Comparison of ENCODE assay signal across 22 cellular contexts in the genomic region with DNA sequence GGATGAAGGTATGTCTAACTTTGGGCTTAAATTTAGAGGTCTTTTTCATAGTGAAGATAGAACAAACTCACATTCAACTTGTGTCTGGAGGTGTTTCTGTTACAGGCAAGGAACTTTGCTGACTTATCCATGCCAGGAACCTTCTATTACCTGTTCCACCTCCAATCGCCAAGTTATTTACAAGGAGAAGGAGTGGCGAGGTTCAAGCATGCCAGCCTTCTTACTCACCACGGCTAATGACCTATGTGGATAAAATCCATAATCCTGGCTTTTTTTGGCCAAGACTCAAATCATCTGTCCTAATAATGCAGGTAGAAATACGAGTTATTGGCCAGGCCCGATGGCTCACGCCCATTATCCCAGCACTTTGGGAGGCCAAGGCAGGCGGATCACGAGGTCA.
A peak's percentile ranks its signal among the peaks of the same experiment; 100 is the strongest.
DNase-seq lines count a peak whose midpoint lies in the region; ATAC-seq, FAIRE-seq and TF ChIP-seq lines count a peak whose summit lies in the region.
"Had no signal": no experiment of that assay in that cellular context is flagged by ENCODE, and none has a peak within 500 bp of the region (broad histone marks: within the 10 kb centered on the region; RNA-seq: fewer than 3 reads in every experiment).

No MANE protein-coding gene starts in this region.

- POLR2A ChIA-PET in PC-3 (lab: Charles Lee; ENCODE audit: unreplicated experiment) = no interaction called here

- no peaks in the 10 kb centered on the region for H3K4me1 ChIP-seq in PC-3 (ENCODE audit: insufficient read depth, low read length)
- H3K4me1 ChIP-seq in RWPE2 (ENCODE audit: insufficient read depth, poor library complexity, severe bottlenecking) = peaks cover 18% of the 10 kb centered on the region
- no peaks in the 10 kb centered on the region for H3K4me1 ChIP-seq in mucosa of descending colon (ENCODE audit: low read depth)
- no peaks in the 10 kb centered on the region for H3K4me1 ChIP-seq in lower lobe of right lung
- peaks cover 6% of the 10 kb centered on the region for H3K4me1 ChIP-seq in endodermal cell (ENCODE audit: control insufficient read depth, insufficient read depth, low read length)
- H3K4me1 ChIP-seq: BE2C had no signal

- H3K9ac ChIP-seq in PC-3 (ENCODE audit: low read length) = no peak overlapping the region
- no peak overlapping the region for H3K9ac ChIP-seq in endodermal cell (ENCODE audit: extremely low read depth, low read length, poor library complexity, severe bottlenecking)

- H3K36me3 ChIP-seq in PC-3 (ENCODE audit: low read depth, low read length) (no peaks in the 10 kb centered on the region), RWPE2 (ENCODE audit: low read depth) (no peaks in the 10 kb centered on the region), mucosa of descending colon (ENCODE audit: low read depth) (no peaks in the 10 kb centered on the region), lower lobe of right lung (no peaks in the 10 kb centered on the region), endodermal cell (ENCODE audit: control insufficient read depth, insufficient read depth, low read length) (no peaks in the 10 kb centered on the region)
- H3K36me3 ChIP-seq: BE2C had no signal

- no peak overlapping the region for H3K4me3 ChIP-seq in PC-3 (ENCODE audit: low read length)
- no peak overlapping the region for H3K4me3 ChIP-seq in RWPE2 (ENCODE audit: severe bottlenecking)
- H3K4me3 ChIP-seq in mucosa of descending colon = no peak overlapping the region
- no peak overlapping the region for H3K4me3 ChIP-seq in lower lobe of right lung
- H3K4me3 ChIP-seq in endodermal cell (ENCODE audit: low read length) = no peak overlapping the region

- no peaks in the 10 kb centered on the region for H3K27me3 Mint-ChIP-seq in endodermal cell (ENCODE audit: insufficient read depth)
- H3K27me3 Mint-ChIP-seq: CD4-positive, CD25-positive, alpha-beta regulatory T cell; CD8-positive, alpha-beta memory T cell had no signal

- H3K4me1 Mint-ChIP-seq in endodermal cell = peaks cover 15% of the 10 kb centered on the region
- H3K4me1 Mint-ChIP-seq: CD4-positive, CD25-positive, alpha-beta regulatory T cell; CD8-positive, alpha-beta memory T cell had no signal

- BruUV-seq in PC-3 (replicated peaks; lab: Mats Ljungman, UMichigan) = no TSS peak

- WGBS in endodermal cell (ENCODE audit: insufficient coverage in 1 of 2, insufficient read length in 1 of 2), 2 experiments = 93 to 98% methylated on average over 8 of the region's 8 CpGs

- FAIRE-seq in urothelium cell line (lab: Jason Lieb, UNC) = no peak
- FAIRE-seq: A204.1, D721Med, G401.6, GM12891 had no signal

- no peak overlapping the region for H2AFZ ChIP-seq in PC-3 (ENCODE audit: low read length)

- H3K27ac ChIP-seq in PC-3 (ENCODE audit: low read length) (no peak overlapping the region), RWPE2 (ENCODE audit: poor library complexity, severe bottlenecking) (peak overlapping the region; percentile 64), lower lobe of right lung (no peak overlapping the region), endodermal cell (ENCODE audit: low read depth, low read length) (no peak overlapping the region)
- H3K27ac ChIP-seq: HL-60 had no signal

- H3K4me3 Mint-ChIP-seq in endodermal cell = no peak overlapping the region
- H3K4me3 Mint-ChIP-seq: CD4-positive, CD25-positive, alpha-beta regulatory T cell; CD8-positive, alpha-beta memory T cell; HFFc6 had no signal

- no peaks in the 10 kb centered on the region for H3K9me2 ChIP-seq in PC-3 (replicated peaks; ENCODE audit: low read length)

- TF ChIP-seq CTCF in PC-3 (conservative IDR thresholded peaks at IDR 0.05; ENCODE audit: low read depth, low read length) (no peak), RWPE2 (IDR thresholded peaks at IDR 0.05; ENCODE audit: poor library complexity, severe bottlenecking) (no peak), mucosa of descending colon (IDR thresholded peaks at IDR 0.05) (no peak), lower lobe of right lung (IDR thresholded peaks at IDR 0.05) (no peak), endodermal cell (conservative IDR thresholded peaks at IDR 0.05) (no peak)

- H3K4me2 ChIP-seq in PC-3 (ENCODE audit: low read length) = no peak overlapping the region

- 0 out of 2 replicates have a peak, but pooled peaks cover 3% of the 10 kb centered on the region for H3K27me3 ChIP-seq in PC-3 (ENCODE audit: low read length)
- H3K27me3 ChIP-seq in RWPE2 (ENCODE audit: insufficient read depth, poor library complexity, severe bottlenecking) = no peaks in the 10 kb centered on the region
- no peaks in the 10 kb centered on the region for H3K27me3 ChIP-seq in lower lobe of right lung (ENCODE audit: low read depth)
- H3K27me3 ChIP-seq in endodermal cell (ENCODE audit: control insufficient read depth, insufficient read depth, low read length, poor library complexity, severe bottlenecking) = peaks cover 5% of the 10 kb centered on the region
- H3K27me3 ChIP-seq: BE2C had no signal

- CTCF ChIA-PET in PC-3 (lab: Charles Lee) = no interaction called here

- H3K9me3 ChIP-seq in PC-3 (ENCODE audit: low read length) (peaks cover 4% of the 10 kb centered on the region; the same call in 1 of the 2 replicates), RWPE2 (ENCODE audit: severe bottlenecking) (no peaks in the 10 kb centered on the region), mucosa of descending colon (no peaks in the 10 kb centered on the region), lower lobe of right lung (no peaks in the 10 kb centered on the region), endodermal cell (ENCODE audit: control insufficient read depth, low read length) (peaks cover 5% of the 10 kb centered on the region)
- H3K9me3 ChIP-seq: BE2C had no signal

- no peaks in the 10 kb centered on the region for H3K79me2 ChIP-seq in PC-3 (ENCODE audit: low read length)

- ATAC-seq in PC-3 (no peak), RWPE2 (ENCODE audit: low read depth) (peak; percentile 84), mucosa of descending colon (peak; percentile 31), lower lobe of right lung (no peak)
- ATAC-seq: HCT116 had no signal

- H3K36me3 Mint-ChIP-seq in endodermal cell (ENCODE audit: low read depth) = peaks cover 17% of the 10 kb centered on the region
- H3K36me3 Mint-ChIP-seq: CD4-positive, CD25-positive, alpha-beta regulatory T cell; CD8-positive, alpha-beta memory T cell had no signal

- H4K20me1 ChIP-seq in PC-3 (ENCODE audit: low read length) = no peaks in the 10 kb centered on the region

- H3K9me3 Mint-ChIP-seq in endodermal cell = peaks cover 8% of the 10 kb centered on the region

- no peaks in the 10 kb centered on the region for H3F3A ChIP-seq in PC-3 (ENCODE audit: low read length, unreplicated experiment)

- DNase-seq in PC-3 (peak; percentile 50), RWPE2 (ENCODE audit: low spot score) (no peak), mucosa of descending colon (no peak), urothelium cell line (ENCODE audit: low spot score) (peak; percentile 40), lower lobe of right lung (no peak), UCSD-AML1 (lab: John Stamatoyannopoulos, UW; ENCODE audit: unreplicated experiment) (no peak), endodermal cell (no peak)
- DNase-seq: ACHN; BE2C; C1 segment of cervical spinal cord; CD4-positive, CD25-positive, alpha-beta regulatory T cell; CD8-positive, alpha-beta memory T cell; COR-L47; GOT3; H7; HFFc6 had no signal

- intact Hi-C loops in PC-3 (cut with micrococcal nuclease) (no loop called here), mucosa of descending colon (cut with DNase I, micrococcal nuclease) (no loop called here), lower lobe of right lung (cut with DNase I) (no loop called here)

- H3K27ac Mint-ChIP-seq in endodermal cell = no peak overlapping the region
- H3K27ac Mint-ChIP-seq: CD4-positive, CD25-positive, alpha-beta regulatory T cell; CD8-positive, alpha-beta memory T cell; HFFc6 had no signal

Comparison
In these comparisons a context has a peak if more than half of its experiments do, and no peak if none do; other contexts are left out.
1. ATAC-seq: peak in RWPE2 (single experiment) and mucosa of descending colon (single experiment); none in PC-3 (single experiment) and lower lobe of right lung (0 of 2).
2. DNase-seq: peak in PC-3 (single experiment) and urothelium cell line (single experiment); none in RWPE2 (single experiment), mucosa of descending colon (0 of 3), lower lobe of right lung (single experiment), UCSD-AML1 (single experiment) and endodermal cell (single experiment).